18 cellular contexts compared by ENCODE assay signal in genomic region chr6:123997223-123997622, GRCh38.
DNase-seq lines count a peak whose midpoint lies in the region; ATAC-seq lines count a peak whose summit lies in the region.
"Had no signal": no experiment of that assay in that cellular context is flagged by ENCODE, and none has a peak within 500 bp of the region (broad histone marks: within the 10 kb centered on the region; RNA-seq: fewer than 3 reads in every experiment).

No MANE protein-coding gene starts in this region.

- no peak overlapping the region for H3K27ac ChIP-seq in SJCRH30
- H3K27ac ChIP-seq: prostate gland had no signal

- no peaks in the 10 kb centered on the region; the same call in 1 of the 2 replicates for H3K4me1 ChIP-seq in SJCRH30
- H3K4me1 ChIP-seq: prostate gland had no signal

- DNase-seq in DMS79 (lab: John Stamatoyannopoulos, UW) (peak; percentile 59), NCI-H1417 treated with DMSO at 0.1 percent for 48 hours (lab: John Stamatoyannopoulos, UW) (peak; percentile 33), NCI-H2196 treated with DMSO at 0.1 percent for 48 hours (lab: John Stamatoyannopoulos, UW; ENCODE audit: unreplicated experiment) (peak; percentile 17), SJCRH30 (peak; percentile 41 to 63), GOT3 (lab: John Stamatoyannopoulos, UW) (no peak)
- no peak for DNase-seq in activated naive CD4-positive, alpha-beta T cell (lab: John Stamatoyannopoulos, UW)
- DNase-seq: activated CD4-positive, alpha-beta T cell treated with anti-CD3 and anti-CD28 coated beads for 48 hours; activated naive CD4-positive, alpha-beta T cell treated with anti-CD3 and anti-CD28 coated beads, Interleukin-2, amount 50 U/mL, for 16 hours; cortex of kidney; immature natural killer cell; MG63; small intestine; T1000 had no signal

- H3K36me3 ChIP-seq in SJCRH30: no peaks in the 10 kb centered on the region
- H3K36me3 ChIP-seq: MG63, prostate gland had no signal

- ATAC-seq in HG03139 (IDR thresholded peaks at IDR 0.05; ENCODE audit: unreplicated experiment) (no peak), GM21423 (IDR thresholded peaks at IDR 0.05; ENCODE audit: unreplicated experiment) (no peak)
- ATAC-seq: esophagus mucosa, HCT116 had no signal

- H3K27me3 ChIP-seq in SJCRH30: no peaks in the 10 kb centered on the region
- H3K27me3 ChIP-seq: MG63 had no signal

- H3K4me3 ChIP-seq in SJCRH30: no peak overlapping the region
- H3K4me3 ChIP-seq: MG63, prostate gland had no signal

- no peaks in the 10 kb centered on the region for H3K9me3 ChIP-seq in SJCRH30 (replicated peaks)
- H3K9me3 ChIP-seq: MG63, prostate gland had no signal

Comparison
In these comparisons a context has a peak if more than half of its experiments do, and no peak if none do; other contexts are left out.
1. DNase-seq: peak in DMS79 (single experiment), NCI-H1417 treated with DMSO at 0.1 percent for 48 hours (single experiment), NCI-H2196 treated with DMSO at 0.1 percent for 48 hours (single experiment) and SJCRH30 (2 of 2); none in GOT3 (single experiment) and activated naive CD4-positive, alpha-beta T cell (0 of 4).